ENCODE assay signal across 17 cellular contexts in genomic region chr7:13933536-13933935, GRCh38.
"Had no signal": no experiment of that assay in that cellular context is flagged by ENCODE, and none has a peak within 500 bp of the region (broad histone marks: within the 10 kb centered on the region; RNA-seq: fewer than 3 reads in every experiment).

No MANE protein-coding gene starts in this region.

- H3K4me3 ChIP-seq: heart right ventricle, left lung, stomach, thyroid gland, vagina had no signal

- H3K36me3 ChIP-seq: thyroid gland, vagina had no signal

- ATAC-seq: activated CD8-positive, alpha-beta T cell treated with anti-CD3 and anti-CD28 coated beads, Interleukin-2, amount 10 ng/mL, durations not matched to agents 7 days and 5 days; activated naive CD8-positive, alpha-beta T cell treated with anti-CD3 and anti-CD28 coated beads, Interleukin-2, amount 50 U/mL, for 24 hours; esophagus mucosa; foreskin keratinocyte; left lung; natural killer cell had no signal

- H3K36me3 Mint-ChIP-seq: natural killer cell had no signal

- H3K9me3 ChIP-seq: ascending aorta, heart right ventricle, left lung, stomach, thyroid gland, vagina had no signal

- DNase-seq: activated CD4-positive, alpha-beta T cell treated with anti-CD3 and anti-CD28 coated beads for 48 hours; activated CD8-positive, alpha-beta memory T cell treated with anti-CD3 and anti-CD28 coated beads, Interleukin-2, amount 50 U/mL, for 48 hours; activated CD8-positive, alpha-beta T cell treated with anti-CD3 and anti-CD28 coated beads, Interleukin-2, amount 10 ng/mL, durations not matched to agents 7 days and 5 days; activated naive CD4-positive, alpha-beta T cell; activated naive CD8-positive, alpha-beta T cell treated with anti-CD3 and anti-CD28 coated beads, Interleukin-2, amount 50 U/mL, for 24 hours; central memory CD4-positive, alpha-beta T cell; foreskin keratinocyte; heart right ventricle; islet precursor cell; natural killer cell; stomach; thyroid gland had no signal

- H3K9me3 Mint-ChIP-seq: activated naive CD8-positive, alpha-beta T cell treated with anti-CD3 and anti-CD28 coated beads, Interleukin-2, amount 50 U/mL, for 24 hours; natural killer cell had no signal

- H3K4me1 Mint-ChIP-seq: activated naive CD8-positive, alpha-beta T cell treated with anti-CD3 and anti-CD28 coated beads, Interleukin-2, amount 50 U/mL, for 24 hours; natural killer cell had no signal

- H3K27ac Mint-ChIP-seq: activated CD8-positive, alpha-beta T cell treated with anti-CD3 and anti-CD28 coated beads, Interleukin-2, amount 10 ng/mL, durations not matched to agents 7 days and 5 days; activated naive CD8-positive, alpha-beta T cell treated with anti-CD3 and anti-CD28 coated beads, Interleukin-2, amount 50 U/mL, for 24 hours; natural killer cell; T-helper 1 cell treated with Interleukin-12 subunit alpha and Interleukin-12 subunit beta and Interleukin-4 antibody, amounts not matched to agents 30 μg/mL and 1 μg/mL, for 36 hours had no signal

- H3K4me3 Mint-ChIP-seq: activated CD8-positive, alpha-beta T cell treated with anti-CD3 and anti-CD28 coated beads, Interleukin-2, amount 10 ng/mL, durations not matched to agents 7 days and 5 days; activated naive CD8-positive, alpha-beta T cell treated with anti-CD3 and anti-CD28 coated beads, Interleukin-2, amount 50 U/mL, for 24 hours; natural killer cell; T-helper 1 cell treated with Interleukin-12 subunit alpha and Interleukin-12 subunit beta and Interleukin-4 antibody, amounts not matched to agents 30 μg/mL and 1 μg/mL, for 36 hours had no signal

- H3K27me3 Mint-ChIP-seq: activated naive CD8-positive, alpha-beta T cell treated with anti-CD3 and anti-CD28 coated beads, Interleukin-2, amount 50 U/mL, for 24 hours had no signal

- H3K27ac ChIP-seq: foreskin keratinocyte, left lung, thyroid gland, vagina had no signal

- H3K27me3 ChIP-seq: ascending aorta, foreskin keratinocyte, heart right ventricle, left lung, stomach, thyroid gland, vagina had no signal

- H3K4me1 ChIP-seq: ascending aorta, foreskin keratinocyte, left lung, thyroid gland had no signal
